ENCODE assay signal across 33 cellular contexts in the genomic region with DNA sequence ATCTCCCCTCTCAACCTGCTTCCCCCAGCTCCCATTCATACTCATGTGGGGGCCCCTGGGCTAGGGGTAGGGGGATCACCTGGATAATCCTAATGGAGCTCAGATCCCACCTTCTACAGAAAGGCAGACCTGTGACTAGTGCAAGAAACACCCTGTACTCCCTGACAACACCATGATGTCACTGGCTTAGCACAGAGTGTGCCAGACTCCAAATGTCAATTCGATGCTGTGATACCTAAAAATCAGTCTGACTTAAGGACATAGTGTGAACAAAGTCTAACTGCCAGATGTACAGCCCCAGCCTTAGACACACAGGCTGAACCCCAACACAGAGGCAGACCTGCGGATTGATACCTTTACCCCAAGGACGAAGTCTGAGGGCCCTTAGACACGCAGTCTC. TPM values are rescaled to one million over a fixed set of nuclear protein-coding genes. Genes with fewer than 3 reads are reported as not detected.
"Had no signal": no experiment of that assay in that cellular context is flagged by ENCODE, and none has a peak within 500 bp of the region (broad histone marks: within the 10 kb centered on the region; RNA-seq: fewer than 3 reads in every experiment).

No MANE protein-coding gene starts in this region.

- H3K4me3 ChIP-seq: adrenal gland, ascending aorta, cardiac muscle cell had no signal

- H3K9me3 ChIP-seq: adrenal gland, ascending aorta had no signal

- DNase-seq: activated B cell treated with CpG ODN at 0.5 μM for 24 hours; activated CD4-positive, alpha-beta memory T cell treated with anti-CD3 and anti-CD28 coated beads for 36 hours; activated CD4-positive, alpha-beta T cell treated with anti-CD3 and anti-CD28 coated beads for 4 hours; activated CD4-positive, alpha-beta T cell treated with anti-CD3 and anti-CD28 coated beads, Interleukin-2, amount 10 ng/mL, durations not matched to agents 24 days and 14 days; activated CD4-positive, alpha-beta T cell treated with anti-CD3 and anti-CD28 coated beads, Interleukin-2, amount 50 U/mL, for 1 hour; activated CD4-positive, alpha-beta T cell treated with anti-CD3 and anti-CD28 coated beads, Interleukin-2, amount 50 U/mL, for 4 hours; activated CD4-positive, CD25-positive, alpha-beta regulatory T cell treated with anti-CD3 and anti-CD28 coated beads, Interleukin-2, amount 50 U/mL, for 72 hours; activated CD8-positive, alpha-beta memory T cell treated with anti-CD3 and anti-CD28 coated beads, Interleukin-2, amount 50 U/mL, for 4 hours; activated CD8-positive, alpha-beta T cell treated with anti-CD3 and anti-CD28 coated beads for 36 hours; activated effector memory CD4-positive, alpha-beta T cell treated with anti-CD3 and anti-CD28 coated beads, Interleukin-2, amount 50 U/mL, for 16 hours; activated gamma-delta T cell treated with Interleukin-2 at 50 U/mL for 16 hours; activated naive CD4-positive, alpha-beta T cell; activated naive CD4-positive, alpha-beta T cell treated with anti-CD3 and anti-CD28 coated beads for 36 hours; activated naive CD4-positive, alpha-beta T cell treated with anti-CD3 and anti-CD28 coated beads, Interleukin-2, amount 50 U/mL, for 16 hours; activated naive CD8-positive, alpha-beta T cell treated with anti-CD3 and anti-CD28 coated beads for 36 hours; activated T-cell treated with anti-CD3 and anti-CD28 coated beads for 4 hours; activated T-cell treated with anti-CD3 and anti-CD28 coated beads, Interleukin-2, amount 50 U/mL, for 1 hour; activated T-cell treated with anti-CD3 and anti-CD28 coated beads, Interleukin-2, amount 50 U/mL, for 4 hours; activated T-cell treated with anti-CD3 and anti-CD28 coated beads, Interleukin-2, amount 50 U/mL, for 72 hours; amniotic stem cell; central memory CD4-positive, alpha-beta T cell; SW 1271; T-helper 1 cell; T-helper 2 cell; T-helper 9 cell had no signal

- H3K27ac ChIP-seq: ascending aorta, cardiac muscle cell, VCaP had no signal

- H3K36me3 ChIP-seq: adrenal gland, ascending aorta, cardiac muscle cell had no signal

- H3K27me3 ChIP-seq: adrenal gland, ascending aorta, cardiac muscle cell had no signal

- ATAC-seq: activated CD8-positive, alpha-beta T cell treated with anti-CD3 and anti-CD28 coated beads for 36 hours; activated naive CD4-positive, alpha-beta T cell treated with anti-CD3 and anti-CD28 coated beads, Interleukin-2, amount 50 U/mL, for 72 hours; activated T-cell treated with anti-CD3 and anti-CD28 coated beads, Interleukin-2, amount 50 U/mL, for 4 hours; activated T-cell treated with anti-CD3 and anti-CD28 coated beads, Interleukin-2, amount 50 U/mL, for 72 hours; activated T-helper 17 cell treated with anti-CD3 and anti-CD28 coated beads, Interleukin-2, amount 50 U/mL, for 72 hours had no signal

- H3K4me1 ChIP-seq: adrenal gland, ascending aorta had no signal

RNA-seq across cellular contexts. Expression of a gene that starts 8.6 kb away (rescaled TPM):
- total RNA-seq: activated B cell treated with CpG ODN at 0.5 μM for 24 hours; activated CD4-positive, alpha-beta memory T cell treated with anti-CD3 and anti-CD28 coated beads for 36 hours; activated CD4-positive, alpha-beta T cell treated with anti-CD3 and anti-CD28 coated beads, Interleukin-2, amount 10 ng/mL, durations not matched to agents 24 days and 14 days; activated CD8-positive, alpha-beta memory T cell treated with anti-CD3 and anti-CD28 coated beads for 36 hours; activated CD8-positive, alpha-beta T cell treated with anti-CD3 and anti-CD28 coated beads for 36 hours; activated naive CD4-positive, alpha-beta T cell treated with anti-CD3 and anti-CD28 coated beads for 36 hours; activated naive CD4-positive, alpha-beta T cell treated with anti-CD3 and anti-CD28 coated beads, Interleukin-2, amount 50 U/mL, for 72 hours; activated naive CD8-positive, alpha-beta T cell treated with anti-CD3 and anti-CD28 coated beads for 36 hours; activated T-cell treated with anti-CD3 and anti-CD28 coated beads, Interleukin-2, amount 50 U/mL, for 4 hours; activated T-cell treated with anti-CD3 and anti-CD28 coated beads, Interleukin-2, amount 50 U/mL, for 72 hours; activated T-helper 17 cell treated with anti-CD3 and anti-CD28 coated beads, Interleukin-2, amount 50 U/mL, for 72 hours; ascending aorta; bronchial epithelial cell had no signal
